Comparison of ENCODE assay signal across 2 cellular contexts in the genomic region with DNA sequence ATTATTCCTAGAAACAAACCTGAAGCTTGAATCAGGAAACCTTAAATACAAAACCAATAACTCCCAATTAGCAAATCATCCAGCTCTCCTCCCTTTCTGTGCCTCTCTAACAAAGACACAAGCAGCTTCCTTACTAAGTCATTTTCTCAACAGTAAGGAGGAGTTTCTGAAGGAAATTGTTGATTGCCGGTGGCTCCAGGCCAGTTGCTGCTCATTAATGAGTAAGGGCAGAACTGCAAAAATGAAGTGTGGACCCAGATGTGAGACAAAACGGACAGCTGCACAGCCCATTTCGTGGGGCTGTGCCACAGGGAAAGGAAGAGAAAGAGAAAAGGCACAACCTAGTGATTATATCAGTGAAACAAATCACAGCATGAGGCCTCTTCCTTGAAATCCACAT.
TF ChIP-seq lines count a peak whose summit lies in the region.

No MANE protein-coding gene starts in this region.

TF ChIP-seq in HEK293, 187 proteins besides CTCF, POLR2A, EP300 and RAD21:
- TF ChIP-seq WT1 (tag by site-specific recombination; IDR thresholded peaks at IDR 0.05) (peak; percentile 44; the same call in 1 of the 2 replicates), ZNF521 (tag by site-specific recombination; IDR thresholded peaks at IDR 0.05) (no peak), ZNF670 (tag by site-specific recombination; IDR thresholded peaks at IDR 0.05; ENCODE audit: low read depth) (no peak), ZNF114 (tag by site-specific recombination; IDR thresholded peaks at IDR 0.05) (no peak), ZNF211 (tag by site-specific recombination; IDR thresholded peaks at IDR 0.05; ENCODE audit: low read depth) (no peak), KLF9 (tag by site-specific recombination; IDR thresholded peaks at IDR 0.05; ENCODE audit: low read depth) (no peak), ZFP69B (tag by site-specific recombination; IDR thresholded peaks at IDR 0.05) (no peak), ZNF571 (tag by site-specific recombination; IDR thresholded peaks at IDR 0.05) (no peak), ZFP37 (tag by site-specific recombination; IDR thresholded peaks at IDR 0.05) (no peak), HOXD13 (CRISPR knock-in tag; IDR thresholded peaks at IDR 0.05; ENCODE audit: borderline replicate concordance) (no peak), ZNF221 (tag by site-specific recombination; IDR thresholded peaks at IDR 0.05; ENCODE audit: borderline replicate concordance) (no peak), SALL2 (tag by site-specific recombination; IDR thresholded peaks at IDR 0.05; ENCODE audit: borderline replicate concordance) (no peak), ZNF660 (tag by site-specific recombination; IDR thresholded peaks at IDR 0.05) (peak; percentile 21; the same call in 1 of the 2 replicates), ZNF624 (tag by site-specific recombination; IDR thresholded peaks at IDR 0.05) (no peak), KLF1 (tag by site-specific recombination; IDR thresholded peaks at IDR 0.05) (no peak), KLF16 (tag by site-specific recombination; IDR thresholded peaks at IDR 0.05) (no peak)
- TF ChIP-seq, protein P1, sequence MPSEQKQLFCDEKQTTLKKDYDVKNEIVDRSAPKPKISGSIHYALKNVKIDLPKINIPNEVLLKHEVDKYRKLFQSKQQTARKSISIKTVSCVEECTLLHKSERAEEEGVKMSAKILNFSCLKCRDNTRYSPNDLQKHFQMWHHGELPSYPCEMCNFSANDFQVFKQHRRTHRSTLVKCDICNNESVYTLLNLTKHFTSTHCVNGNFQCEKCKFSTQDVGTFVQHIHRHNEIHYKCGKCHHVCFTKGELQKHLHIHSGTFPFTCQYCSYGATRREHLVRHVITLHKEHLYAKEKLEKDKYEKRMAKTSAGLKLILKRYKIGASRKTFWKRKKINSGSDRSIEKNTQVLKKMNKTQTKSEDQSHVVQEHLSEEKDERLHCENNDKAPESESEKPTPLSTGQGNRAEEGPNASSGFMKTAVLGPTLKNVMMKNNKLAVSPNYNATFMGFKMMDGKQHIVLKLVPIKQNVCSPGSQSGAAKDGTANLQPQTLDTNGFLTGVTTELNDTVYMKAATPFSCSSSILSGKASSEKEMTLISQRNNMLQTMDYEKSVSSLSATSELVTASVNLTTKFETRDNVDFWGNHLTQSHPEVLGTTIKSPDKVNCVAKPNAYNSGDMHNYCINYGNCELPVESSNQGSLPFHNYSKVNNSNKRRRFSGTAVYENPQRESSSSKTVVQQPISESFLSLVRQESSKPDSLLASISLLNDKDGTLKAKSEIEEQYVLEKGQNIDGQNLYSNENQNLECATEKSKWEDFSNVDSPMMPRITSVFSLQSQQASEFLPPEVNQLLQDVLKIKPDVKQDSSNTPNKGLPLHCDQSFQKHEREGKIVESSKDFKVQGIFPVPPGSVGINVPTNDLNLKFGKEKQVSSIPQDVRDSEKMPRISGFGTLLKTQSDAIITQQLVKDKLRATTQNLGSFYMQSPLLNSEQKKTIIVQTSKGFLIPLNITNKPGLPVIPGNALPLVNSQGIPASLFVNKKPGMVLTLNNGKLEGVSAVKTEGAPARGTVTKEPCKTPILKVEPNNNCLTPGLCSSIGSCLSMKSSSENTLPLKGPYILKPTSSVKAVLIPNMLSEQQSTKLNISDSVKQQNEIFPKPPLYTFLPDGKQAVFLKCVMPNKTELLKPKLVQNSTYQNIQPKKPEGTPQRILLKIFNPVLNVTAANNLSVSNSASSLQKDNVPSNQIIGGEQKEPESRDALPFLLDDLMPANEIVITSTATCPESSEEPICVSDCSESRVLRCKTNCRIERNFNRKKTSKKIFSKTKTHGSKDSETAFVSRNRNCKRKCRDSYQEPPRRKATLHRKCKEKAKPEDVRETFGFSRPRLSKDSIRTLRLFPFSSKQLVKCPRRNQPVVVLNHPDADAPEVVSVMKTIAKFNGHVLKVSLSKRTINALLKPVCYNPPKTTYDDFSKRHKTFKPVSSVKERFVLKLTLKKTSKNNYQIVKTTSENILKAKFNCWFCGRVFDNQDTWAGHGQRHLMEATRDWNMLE (tag by site-specific recombination; conservative IDR thresholded peaks at IDR 0.05; ENCODE audit: low read depth), result no peak

TF ChIP-seq in K562, 482 proteins besides CTCF, POLR2A, EP300 and RAD21:
- no peak for TF ChIP-seq SP1 (CRISPR knock-in tag; IDR thresholded peaks at IDR 0.05)
- TF ChIP-seq, protein P2, sequence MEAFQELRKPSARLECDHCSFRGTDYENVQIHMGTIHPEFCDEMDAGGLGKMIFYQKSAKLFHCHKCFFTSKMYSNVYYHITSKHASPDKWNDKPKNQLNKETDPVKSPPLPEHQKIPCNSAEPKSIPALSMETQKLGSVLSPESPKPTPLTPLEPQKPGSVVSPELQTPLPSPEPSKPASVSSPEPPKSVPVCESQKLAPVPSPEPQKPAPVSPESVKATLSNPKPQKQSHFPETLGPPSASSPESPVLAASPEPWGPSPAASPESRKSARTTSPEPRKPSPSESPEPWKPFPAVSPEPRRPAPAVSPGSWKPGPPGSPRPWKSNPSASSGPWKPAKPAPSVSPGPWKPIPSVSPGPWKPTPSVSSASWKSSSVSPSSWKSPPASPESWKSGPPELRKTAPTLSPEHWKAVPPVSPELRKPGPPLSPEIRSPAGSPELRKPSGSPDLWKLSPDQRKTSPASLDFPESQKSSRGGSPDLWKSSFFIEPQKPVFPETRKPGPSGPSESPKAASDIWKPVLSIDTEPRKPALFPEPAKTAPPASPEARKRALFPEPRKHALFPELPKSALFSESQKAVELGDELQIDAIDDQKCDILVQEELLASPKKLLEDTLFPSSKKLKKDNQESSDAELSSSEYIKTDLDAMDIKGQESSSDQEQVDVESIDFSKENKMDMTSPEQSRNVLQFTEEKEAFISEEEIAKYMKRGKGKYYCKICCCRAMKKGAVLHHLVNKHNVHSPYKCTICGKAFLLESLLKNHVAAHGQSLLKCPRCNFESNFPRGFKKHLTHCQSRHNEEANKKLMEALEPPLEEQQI (IDR thresholded peaks at IDR 0.05), result 0 out of 2 replicates have a peak, but pooled peaks have one; percentile 29
- 0 out of 4 replicates have a peak, but pooled peaks of 1 of the 2 experiments have one; percentile 31 for TF ChIP-seq RCOR1 (IDR thresholded peaks at IDR 0.05; ENCODE audit: borderline replicate concordance in 1 of 2, low read depth in 2 of 2, low read length in 2 of 2)
TF ChIP-seq in K562: peak in this region for 2.
